Comparison of ENCODE assay signal across 21 cellular contexts in the genomic region with DNA sequence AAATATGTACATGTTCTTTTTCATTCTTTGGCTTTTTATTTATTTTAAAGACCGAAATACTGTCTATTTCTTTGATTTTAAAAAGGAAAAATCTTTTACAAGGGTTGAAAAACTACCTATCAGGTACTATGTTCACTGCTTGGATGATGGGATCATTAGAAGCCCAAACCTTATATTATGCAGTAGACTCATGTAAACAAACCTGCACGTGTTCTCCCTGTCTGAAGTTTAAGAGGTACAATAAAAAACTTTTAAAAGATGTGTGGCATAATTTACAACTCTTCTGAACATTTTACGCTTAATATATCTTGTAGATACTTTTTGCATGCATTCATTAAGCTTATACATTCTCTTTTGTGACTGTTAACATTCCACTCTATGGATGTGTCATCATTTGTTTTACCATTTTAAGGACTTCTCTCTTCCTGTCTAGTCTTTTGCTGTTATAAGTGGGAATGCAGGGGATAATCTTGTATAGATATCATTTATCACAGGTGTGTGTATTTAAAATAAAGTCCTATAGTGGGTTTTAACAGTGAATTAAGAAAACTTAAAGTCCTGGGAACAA. TPM values are rescaled to one million over a fixed set of nuclear protein-coding genes. Genes with fewer than 3 reads are reported as not detected.
DNase-seq lines count a peak whose midpoint lies in the region; ATAC-seq, FAIRE-seq and TF ChIP-seq lines count a peak whose summit lies in the region.
"Had no signal": no experiment of that assay in that cellular context is flagged by ENCODE, and none has a peak within 500 bp of the region (broad histone marks: within the 10 kb centered on the region; RNA-seq: fewer than 3 reads in every experiment).

No MANE protein-coding gene starts in this region.

- POLR2A ChIA-PET in activated CD4-positive, alpha-beta memory T cell treated with anti-CD3 and anti-CD28 coated beads for 36 hours (lab: Charles Lee), result no interaction called here
- POLR2A ChIA-PET in activated CD4-positive, alpha-beta memory T cell treated with anti-CD3 and anti-CD28 coated beads, Interleukin-2, amount 10 ng/mL, durations not matched to agents 7 days and 5 days (lab: Charles Lee), result no interaction called here

- peaks cover 27% of the 10 kb centered on the region for H3K4me1 ChIP-seq in RWPE2 (ENCODE audit: insufficient read depth, poor library complexity, severe bottlenecking)
- H3K4me1 ChIP-seq in smooth muscle cell (ENCODE audit: low read depth), result peaks cover 6% of the 10 kb centered on the region

- H3F3A ChIP-seq in smooth muscle cell (ENCODE audit: low read depth), result no peaks in the 10 kb centered on the region

- H3K27me3 ChIP-seq in RWPE2 (ENCODE audit: insufficient read depth, poor library complexity, severe bottlenecking), result no peaks in the 10 kb centered on the region
- H3K27me3 ChIP-seq in smooth muscle cell (ENCODE audit: low read depth), result no peaks in the 10 kb centered on the region
- H3K27me3 ChIP-seq: SJSA1 had no signal

- H3K4me3 ChIP-seq in RWPE2 (ENCODE audit: severe bottlenecking) (no peak overlapping the region), epithelial cell of esophagus (ENCODE audit: low read length) (no peak overlapping the region), smooth muscle cell (no peak overlapping the region)
- H3K4me3 ChIP-seq: SJSA1, thoracic aorta had no signal

- H3K4me3 Mint-ChIP-seq in activated CD4-positive, alpha-beta memory T cell treated with anti-CD3 and anti-CD28 coated beads for 36 hours, result no peak overlapping the region
- H3K4me3 Mint-ChIP-seq in activated CD4-positive, alpha-beta memory T cell treated with anti-CD3 and anti-CD28 coated beads, Interleukin-2, amount 10 ng/mL, durations not matched to agents 7 days and 5 days, result no peak overlapping the region
- H3K4me3 Mint-ChIP-seq: brain; immature natural killer cell; naive thymus-derived CD4-positive, alpha-beta T cell; stimulated activated effector memory CD8-positive, alpha-beta T cell treated with anti-CD3 and anti-CD28 coated beads, Interleukin-12 subunit alpha, Interleukin-12 subunit beta, amount 100 ng/mL, for 72 hours had no signal

- WGBS in smooth muscle cell (ENCODE audit: low lambda C conversion rate), result 61% methylated on average over 3 of the region's 3 CpGs

- H3K36me3 ChIP-seq in RWPE2 (ENCODE audit: low read depth) (peaks cover 33% of the 10 kb centered on the region), smooth muscle cell (ENCODE audit: low read depth) (peaks cover 2% of the 10 kb centered on the region)

- H4K20me1 ChIP-seq in smooth muscle cell (ENCODE audit: low read depth), result peaks cover 94% of the 10 kb centered on the region

- H2AFZ ChIP-seq in smooth muscle cell (ENCODE audit: low read depth), result no peak overlapping the region

- H3K4me1 Mint-ChIP-seq in activated CD4-positive, alpha-beta memory T cell treated with anti-CD3 and anti-CD28 coated beads for 36 hours (ENCODE audit: low read depth), result peaks cover 48% of the 10 kb centered on the region
- H3K4me1 Mint-ChIP-seq in activated CD4-positive, alpha-beta memory T cell treated with anti-CD3 and anti-CD28 coated beads, Interleukin-2, amount 10 ng/mL, durations not matched to agents 7 days and 5 days, result peaks cover 15% of the 10 kb centered on the region

- no peak for DNase-seq in activated CD4-positive, alpha-beta memory T cell treated with anti-CD3 and anti-CD28 coated beads for 36 hours
- DNase-seq in activated CD4-positive, alpha-beta memory T cell treated with anti-CD3 and anti-CD28 coated beads, Interleukin-2, amount 10 ng/mL, durations not matched to agents 7 days and 5 days, result no peak
- DNase-seq in RWPE2 (ENCODE audit: low spot score), result no peak
- peak; percentile 45 for DNase-seq in epithelial cell of esophagus (ENCODE audit: low read depth)
- no peak for DNase-seq in smooth muscle cell (lab: John Stamatoyannopoulos, UW; ENCODE audit: unreplicated experiment)
- DNase-seq in urothelium cell line (ENCODE audit: low spot score), result no peak
- DNase-seq in activated T-cell treated with anti-CD3 and anti-CD28 coated beads, Interleukin-2, amount 50 U/mL, for 1 hour, result no peak
- DNase-seq: activated naive CD4-positive, alpha-beta T cell treated with Interleukin-2 at 50 U/mL for 16 hours; head of caudate nucleus; immature natural killer cell; naive thymus-derived CD4-positive, alpha-beta T cell; NCI-H187; NCI-H446 treated with DMSO at 0.1 percent for 48 hours; stimulated activated CD4-positive, alpha-beta T cell treated with anti-CD3 and anti-CD28 coated beads, Interleukin-12 subunit alpha, Interleukin-12 subunit beta, amount 100 ng/mL, for 4 hours had no signal

- peaks cover 100% of the 10 kb centered on the region for H3K79me2 ChIP-seq in smooth muscle cell (ENCODE audit: low read depth)

- ATAC-seq in RWPE2 (ENCODE audit: low read depth), result peak; percentile 88
- ATAC-seq in GM18909 (IDR thresholded peaks at IDR 0.05; ENCODE audit: poor library complexity, unreplicated experiment), result no peak
- ATAC-seq: esophagus mucosa; naive thymus-derived CD4-positive, alpha-beta T cell; stimulated activated effector memory CD8-positive, alpha-beta T cell treated with anti-CD3 and anti-CD28 coated beads, Interleukin-12 subunit alpha, Interleukin-12 subunit beta, amount 100 ng/mL, for 72 hours had no signal

- H3K4me2 ChIP-seq in smooth muscle cell, result peak overlapping the region; percentile 25

- TF ChIP-seq CTCF in RWPE2 (IDR thresholded peaks at IDR 0.05; ENCODE audit: poor library complexity, severe bottlenecking) (no peak), epithelial cell of esophagus (IDR thresholded peaks at IDR 0.05; ENCODE audit: insufficient read depth, low read depth, low read length, missing control alignments) (no peak), smooth muscle cell (IDR thresholded peaks at IDR 0.05; ENCODE audit: borderline replicate concordance, insufficient read depth, poor library complexity, severe bottlenecking) (no peak)

- H3K27ac Mint-ChIP-seq in activated CD4-positive, alpha-beta memory T cell treated with anti-CD3 and anti-CD28 coated beads for 36 hours, result peak overlapping the region; percentile 8
- no peak overlapping the region for H3K27ac Mint-ChIP-seq in activated CD4-positive, alpha-beta memory T cell treated with anti-CD3 and anti-CD28 coated beads, Interleukin-2, amount 10 ng/mL, durations not matched to agents 7 days and 5 days
- H3K27ac Mint-ChIP-seq: brain; immature natural killer cell; stimulated activated effector memory CD8-positive, alpha-beta T cell treated with anti-CD3 and anti-CD28 coated beads, Interleukin-12 subunit alpha, Interleukin-12 subunit beta, amount 100 ng/mL, for 72 hours had no signal

- no peaks in the 10 kb centered on the region for H3K9me3 Mint-ChIP-seq in activated CD4-positive, alpha-beta memory T cell treated with anti-CD3 and anti-CD28 coated beads for 36 hours
- no peaks in the 10 kb centered on the region for H3K9me3 Mint-ChIP-seq in activated CD4-positive, alpha-beta memory T cell treated with anti-CD3 and anti-CD28 coated beads, Interleukin-2, amount 10 ng/mL, durations not matched to agents 7 days and 5 days
- H3K9me3 Mint-ChIP-seq: immature natural killer cell; stimulated activated effector memory CD8-positive, alpha-beta T cell treated with anti-CD3 and anti-CD28 coated beads, Interleukin-12 subunit alpha, Interleukin-12 subunit beta, amount 100 ng/mL, for 72 hours had no signal

- H3K36me3 Mint-ChIP-seq in activated CD4-positive, alpha-beta memory T cell treated with anti-CD3 and anti-CD28 coated beads for 36 hours, result peaks cover 15% of the 10 kb centered on the region
- H3K36me3 Mint-ChIP-seq in activated CD4-positive, alpha-beta memory T cell treated with anti-CD3 and anti-CD28 coated beads, Interleukin-2, amount 10 ng/mL, durations not matched to agents 7 days and 5 days (ENCODE audit: low read depth), result peaks cover 23% of the 10 kb centered on the region

- H3K9me3 ChIP-seq in RWPE2 (ENCODE audit: severe bottlenecking) (no peaks in the 10 kb centered on the region), smooth muscle cell (replicated peaks; ENCODE audit: low read depth) (no peaks in the 10 kb centered on the region)
- H3K9me3 ChIP-seq: SJSA1, thoracic aorta had no signal

- H3K27ac ChIP-seq in RWPE2 (ENCODE audit: poor library complexity, severe bottlenecking) (peak overlapping the region; percentile 48), smooth muscle cell (ENCODE audit: low read depth) (peak overlapping the region; percentile 70)
- H3K27ac ChIP-seq: 22Rv1, SJSA1, thoracic aorta had no signal

- intact Hi-C loops in activated CD4-positive, alpha-beta memory T cell treated with anti-CD3 and anti-CD28 coated beads for 36 hours (cut with micrococcal nuclease), result no loop called here

- CTCF ChIA-PET in activated CD4-positive, alpha-beta memory T cell treated with anti-CD3 and anti-CD28 coated beads for 36 hours (lab: Charles Lee), result no interaction called here
- CTCF ChIA-PET in activated CD4-positive, alpha-beta memory T cell treated with anti-CD3 and anti-CD28 coated beads, Interleukin-2, amount 10 ng/mL, durations not matched to agents 7 days and 5 days (lab: Charles Lee), result no interaction called here

- H3K27me3 Mint-ChIP-seq in activated CD4-positive, alpha-beta memory T cell treated with anti-CD3 and anti-CD28 coated beads for 36 hours, result no peaks in the 10 kb centered on the region
- no peaks in the 10 kb centered on the region for H3K27me3 Mint-ChIP-seq in activated CD4-positive, alpha-beta memory T cell treated with anti-CD3 and anti-CD28 coated beads, Interleukin-2, amount 10 ng/mL, durations not matched to agents 7 days and 5 days

- no peak overlapping the region for H3K9ac ChIP-seq in smooth muscle cell (ENCODE audit: low read depth)

- FAIRE-seq in urothelium cell line (lab: Jason Lieb, UNC), result no peak

RNA-seq across cellular contexts. Expression of a gene that starts 6.2 kb away (rescaled TPM):
- 10 to 100 TPM; 29.6 to 31.4 TPM for total RNA-seq in activated CD4-positive, alpha-beta memory T cell treated with anti-CD3 and anti-CD28 coated beads for 36 hours
- total RNA-seq in activated CD4-positive, alpha-beta memory T cell treated with anti-CD3 and anti-CD28 coated beads, Interleukin-2, amount 10 ng/mL, durations not matched to agents 7 days and 5 days, result 10 to 100 TPM; 28.2 to 30.3 TPM
- total RNA-seq in smooth muscle cell, result 52.9 and 56.3 TPM in 2 replicates
- polyA plus RNA-seq in smooth muscle cell, result 5.5 and 10.3 TPM in 2 replicates
